9 cellular contexts compared by ENCODE assay signal in the genomic region with DNA sequence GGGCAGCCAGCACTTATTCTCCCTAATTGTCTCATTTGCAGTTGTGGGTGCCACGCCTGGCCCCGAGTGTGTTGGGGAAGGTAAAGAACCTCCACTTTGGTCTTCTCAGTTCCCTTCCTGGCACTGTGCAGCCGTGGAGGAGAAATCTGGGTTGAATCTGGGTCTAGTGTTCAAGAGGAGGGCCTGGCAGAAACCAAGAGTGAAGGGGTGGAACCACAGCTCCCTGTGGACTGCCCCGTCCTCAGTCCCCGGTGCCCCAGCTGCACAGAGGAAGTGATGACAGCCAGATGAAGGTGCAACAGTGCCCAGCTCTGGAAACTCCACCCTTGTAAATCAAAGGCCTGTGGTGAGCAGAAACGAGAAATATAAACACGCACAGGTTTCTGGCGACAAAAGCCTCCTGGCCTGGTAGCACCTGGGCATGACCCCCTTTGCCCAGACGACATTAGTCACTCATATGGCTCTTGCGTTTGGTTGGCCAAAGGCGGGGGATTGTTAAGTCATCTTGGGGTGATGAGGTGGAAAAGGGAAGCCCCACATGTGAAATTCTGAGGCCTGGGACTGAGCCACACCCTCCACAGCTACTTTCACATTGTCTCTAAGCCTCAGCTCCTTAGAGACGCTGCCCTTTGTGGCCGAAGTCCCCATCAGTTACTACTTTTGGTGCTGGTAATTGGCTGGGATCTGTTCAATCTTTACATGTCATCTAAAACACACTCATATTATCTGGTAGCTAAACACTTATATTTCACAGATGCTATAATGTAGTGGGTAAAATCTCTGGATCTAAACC. TPM values are rescaled to one million over a fixed set of nuclear protein-coding genes. Genes with fewer than 3 reads are reported as not detected.
DNase-seq lines count a peak whose midpoint lies in the region; ATAC-seq and TF ChIP-seq lines count a peak whose summit lies in the region.
"Had no signal": no experiment of that assay in that cellular context is flagged by ENCODE, and none has a peak within 500 bp of the region (broad histone marks: within the 10 kb centered on the region; RNA-seq: fewer than 3 reads in every experiment).

No MANE protein-coding gene starts in this region.

- H3K36me3 ChIP-seq in PC-3 (ENCODE audit: low read depth, low read length) (no peaks in the 10 kb centered on the region), H7 (replicated peaks; ENCODE audit: control insufficient read depth, insufficient read depth, low read length) (no peaks in the 10 kb centered on the region)

- peaks cover 17% of the 10 kb centered on the region for H3K79me2 ChIP-seq in PC-3 (ENCODE audit: low read length)

- peaks cover 35% of the 10 kb centered on the region for H3K4me1 ChIP-seq in PC-3 (ENCODE audit: insufficient read depth, low read length)

- DNase-seq in PC-3: peak; percentile 19
- DNase-seq in activated gamma-delta T cell treated with anti-CD3 and anti-CD28 coated beads, Interleukin-2, amount 50 U/mL, for 16 hours (ENCODE audit: low read depth): peak; percentile 85
- peak; percentile 74 to 90 for DNase-seq in memory B cell (ENCODE audit: low spot score in 2 of 2)
- DNase-seq in stimulated activated naive CD4-positive, alpha-beta T cell (lab: John Stamatoyannopoulos, UW): peak; percentile 73 to 94 (median 84)
- DNase-seq in NCI-H446 treated with DMSO at 0.1 percent for 48 hours (lab: John Stamatoyannopoulos, UW): no peak
- DNase-seq in H7: no peak

- H3K4me1 Mint-ChIP-seq in memory B cell: peaks cover 52% of the 10 kb centered on the region

- peak overlapping the region; percentile 87 for H3K4me3 Mint-ChIP-seq in memory B cell

- ATAC-seq in GM18502 (IDR thresholded peaks at IDR 0.05; ENCODE audit: poor library complexity, unreplicated experiment): peak; percentile 47
- peak; percentile 62 for ATAC-seq in HG02678 (IDR thresholded peaks at IDR 0.05; ENCODE audit: unreplicated experiment)
- no peak for ATAC-seq in PC-3
- peak; percentile 66 for ATAC-seq in memory B cell (ENCODE audit: low read depth)

- CTCF ChIA-PET in PC-3 (lab: Charles Lee): interaction anchor here (0.5 kb wide), 1 partner anchor 59 kb away, joined by 3 read pairs; no protein-coding TSS in a partner anchor

- H3K27ac Mint-ChIP-seq in memory B cell: peak overlapping the region; percentile 98

- H2AFZ ChIP-seq in PC-3 (ENCODE audit: low read length): no peak overlapping the region

- H3K36me3 Mint-ChIP-seq in memory B cell: peaks cover 8% of the 10 kb centered on the region

- H3K4me3 ChIP-seq in PC-3 (ENCODE audit: low read length) (no peak overlapping the region), H7 (ENCODE audit: insufficient read depth, low read depth, low read length) (no peak overlapping the region)
- H3K4me3 ChIP-seq: SK-N-MC had no signal

- TF ChIP-seq CTCF in PC-3 (conservative IDR thresholded peaks at IDR 0.05; ENCODE audit: low read depth, low read length): no peak

- intact Hi-C loops in PC-3 (cut with micrococcal nuclease): loop anchor here (5.0 kb wide), 1 partner anchor 38 kb away; no protein-coding TSS in a partner anchor

- H3K27ac ChIP-seq in PC-3 (ENCODE audit: low read length): peak overlapping the region; percentile 19
- H3K27ac ChIP-seq: SK-N-MC had no signal

- POLR2A ChIA-PET in PC-3 (lab: Charles Lee; ENCODE audit: unreplicated experiment): no interaction called here

- H3K9ac ChIP-seq in PC-3 (ENCODE audit: low read length): no peak overlapping the region

- no peaks in the 10 kb centered on the region for H4K20me1 ChIP-seq in PC-3 (ENCODE audit: low read length)

- H3K4me2 ChIP-seq in PC-3 (ENCODE audit: low read length): 0 out of 2 replicates have a peak overlapping the region, but pooled peaks have one; percentile 5

- no peaks in the 10 kb centered on the region for H3K9me3 ChIP-seq in PC-3 (ENCODE audit: low read length)

- no peaks in the 10 kb centered on the region for H3K9me3 Mint-ChIP-seq in memory B cell

- no TSS peak for BruUV-seq in PC-3 (replicated peaks; lab: Mats Ljungman, UMichigan)

- H3K9me2 ChIP-seq in PC-3 (replicated peaks; ENCODE audit: low read length): no peaks in the 10 kb centered on the region

- no peaks in the 10 kb centered on the region for H3K27me3 ChIP-seq in PC-3 (ENCODE audit: low read length)
- H3K27me3 ChIP-seq in H7 (ENCODE audit: control insufficient read depth, insufficient read depth, low read length): no peaks in the 10 kb centered on the region

- no peaks in the 10 kb centered on the region for H3K27me3 Mint-ChIP-seq in memory B cell

- no peaks in the 10 kb centered on the region for H3F3A ChIP-seq in PC-3 (ENCODE audit: low read length, unreplicated experiment)

RNA-seq across cellular contexts. Expression of a gene that starts 4.2 kb away (rescaled TPM):
- 86.8 and 110 TPM in 2 replicates for total RNA-seq in PC-3 (2014; rRNA removed)
- total RNA-seq in H7 (2014; rRNA removed; shearing (Covaris generic)): 46.4 and 53.8 TPM in 2 replicates

Comparison
In these comparisons a context has a peak if more than half of its experiments do, and no peak if none do; other contexts are left out.
1. DNase-seq: peak in PC-3 (single experiment), activated gamma-delta T cell treated with anti-CD3 and anti-CD28 coated beads, Interleukin-2, amount 50 U/mL, for 16 hours (single experiment), memory B cell (2 of 2) and stimulated activated naive CD4-positive, alpha-beta T cell (6 of 6); none in NCI-H446 treated with DMSO at 0.1 percent for 48 hours (single experiment) and H7 (single experiment).